In the genomic region with DNA sequence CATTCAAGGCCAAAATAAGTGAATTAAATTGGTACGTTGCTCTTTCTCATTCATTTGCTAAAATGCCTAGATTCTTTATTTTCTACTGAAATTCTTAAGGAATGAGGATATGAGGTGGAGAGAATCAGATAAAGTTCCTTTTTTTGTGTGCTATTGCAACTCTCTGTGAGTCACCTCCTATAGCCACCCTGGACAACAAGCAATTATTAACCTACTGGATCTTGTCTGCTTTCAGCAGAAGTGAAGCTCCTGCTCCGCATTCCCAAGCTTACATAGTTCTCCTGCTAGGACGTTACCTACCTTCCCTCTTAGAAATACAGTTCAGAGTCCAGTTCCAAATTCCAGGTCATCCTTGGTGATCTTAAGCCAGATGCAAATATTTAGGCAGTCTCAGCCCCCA, we compare ENCODE assay signal across 31 cellular contexts. TPM values are rescaled to one million over a fixed set of nuclear protein-coding genes. Genes with fewer than 3 reads are reported as not detected.
DNase-seq lines count a peak whose midpoint lies in the region; ATAC-seq, FAIRE-seq and TF ChIP-seq lines count a peak whose summit lies in the region.
"Had no signal": no experiment of that assay in that cellular context is flagged by ENCODE, and none has a peak within 500 bp of the region (broad histone marks: within the 10 kb centered on the region; RNA-seq: fewer than 3 reads in every experiment).

No MANE protein-coding gene starts in this region.

- H4K91ac ChIP-seq in H1 (replicated peaks; ENCODE audit: insufficient read length, low read length) = no peak overlapping the region

- no peaks in the 10 kb centered on the region for H4K20me1 ChIP-seq in H1 (replicated peaks in 1 of 2; ENCODE audit: control insufficient read depth in 1 of 2, insufficient read depth in 2 of 2, low read length in 2 of 2)

- no peak overlapping the region for H2BK120ac ChIP-seq in H1 (replicated peaks; ENCODE audit: low read depth, low read length)

- H2BK5ac ChIP-seq in H1 (ENCODE audit: low read depth, low read length) = 0 out of 2 replicates have a peak overlapping the region, but pooled peaks have one; percentile 78

- no peak overlapping the region for H2BK15ac ChIP-seq in H1 (ENCODE audit: low read length)

- H3K4me3 ChIP-seq in H1 (ENCODE audit: extremely low read depth in 1 of 4, insufficient read depth in 2 of 4, low read depth in 3 of 4, low read length in 4 of 4) (no peak overlapping the region), tibial artery (no peak overlapping the region), coronary artery (no peak overlapping the region)
- H3K4me3 ChIP-seq: cardiac muscle cell, esophagus muscularis mucosa, ovary had no signal

- no peak for ATAC-seq in HG03196 (IDR thresholded peaks at IDR 0.05; ENCODE audit: unreplicated experiment)
- ATAC-seq: activated CD4-positive, alpha-beta T cell treated with anti-CD3 and anti-CD28 coated beads for 36 hours; activated CD8-positive, alpha-beta T cell treated with anti-CD3 and anti-CD28 coated beads, Interleukin-2, amount 10 ng/mL, durations not matched to agents 7 days and 5 days; left lobe of liver had no signal

- POLR2A ChIA-PET in H1 (lab: Charles Lee; ENCODE audit: partially characterized antibody) = no interaction called here

- H2AK5ac ChIP-seq in H1 (ENCODE audit: low read depth, low read length) = no peak overlapping the region

- H3K23ac ChIP-seq in H1 (ENCODE audit: insufficient read length) = no peak overlapping the region

- no peak for TF ChIP-seq EP300 in H1 (IDR thresholded peaks at IDR 0.05; ENCODE audit: borderline replicate concordance in 1 of 2, low read depth in 2 of 2, low read length in 2 of 2)

- no peak overlapping the region for H3K4ac ChIP-seq in H1 (replicated peaks; ENCODE audit: insufficient read length, low read depth, low read length)

- DNase-seq in EL (peak; percentile 32), M059J (ENCODE audit: low read depth) (peak; percentile 47), H1 (ENCODE audit: low read depth in 1 of 2, low spot score in 2 of 2) (no peak), kidney tubule cell (ENCODE audit: low spot score) (peak; percentile 83), tibial artery (no peak), coronary artery (ENCODE audit: low spot score) (no peak), NCI-H2196 (lab: John Stamatoyannopoulos, UW; ENCODE audit: unreplicated experiment) (no peak)
- DNase-seq: activated CD4-positive, alpha-beta T cell treated with anti-CD3 and anti-CD28 coated beads for 36 hours; activated CD8-positive, alpha-beta T cell treated with anti-CD3 and anti-CD28 coated beads, Interleukin-2, amount 10 ng/mL, durations not matched to agents 7 days and 5 days; activated naive CD4-positive, alpha-beta T cell treated with anti-CD3 and anti-CD28 coated beads, Interleukin-2, amount 50 U/mL, for 16 hours; C1 segment of cervical spinal cord; dermis blood vessel endothelial cell; DMS53; endodermal cell; foreskin melanocyte; GDM1; GOT3; MM.1S; NCI-H1436; NCI-H2081; NCI-H345; nephron progenitor cell; ovary; SHP77; stimulated activated CD4-positive, alpha-beta T cell treated with anti-CD3 and anti-CD28 coated beads, Interleukin-15, amount 100 ng/mL, for 24 hours; stimulated activated CD4-positive, alpha-beta T cell treated with anti-CD3 and anti-CD28 coated beads, Interleukin-4, amount 100 ng/mL, for 4 hours had no signal

- H3K27me3 ChIP-seq in H1 (replicated peaks in 1 of 4; ENCODE audit: control insufficient read depth in 3 of 4, extremely low read depth in 1 of 4, insufficient read depth in 3 of 4, low read length in 3 of 4) = no peaks in the 10 kb centered on the region
- H3K27me3 ChIP-seq in tibial artery = peaks cover 0 to 48% of the 10 kb centered on the region in 2 donors
- H3K27me3 ChIP-seq: ovary had no signal

- FAIRE-seq in H1 (lab: Jason Lieb, UNC) = no peak

- TF ChIP-seq POLR2A in H1 (IDR thresholded peaks at IDR 0.05; ENCODE audit: control extremely low read depth in 1 of 2, low read depth in 2 of 2, low read length in 2 of 2) = no peak

- no peak for TF ChIP-seq CTCF in H1 (IDR thresholded peaks at IDR 0.05; ENCODE audit: control extremely low read depth in 1 of 3, insufficient read depth in 1 of 3, low read depth in 1 of 3, low read length in 3 of 3)
- no peak for TF ChIP-seq CTCF in tibial artery (IDR thresholded peaks at IDR 0.05)
- TF ChIP-seq CTCF in coronary artery (IDR thresholded peaks at IDR 0.05) = no peak

- H2BK12ac ChIP-seq in H1 (ENCODE audit: low read depth, low read length) = peak overlapping the region; percentile 94; the same call in 1 of the 2 replicates

- H3K4me2 ChIP-seq in H1 (ENCODE audit: insufficient read depth in 1 of 2, low read depth in 2 of 2, low read length in 2 of 2) = 0 out of 4 replicates have a peak overlapping the region, but pooled peaks of 1 of the 2 experiments have one; percentile 5
- H3K4me2 ChIP-seq: KMS-11 had no signal

- 0 out of 2 replicates have a peak overlapping the region, but pooled peaks have one; percentile 7 for H3K18ac ChIP-seq in H1 (ENCODE audit: extremely low read depth, low read length)

- H3K9me3 ChIP-seq in H1 (ENCODE audit: insufficient read depth in 2 of 2, low read depth in 1 of 2, low read length in 1 of 2) = no peaks in the 10 kb centered on the region
- no peaks in the 10 kb centered on the region for H3K9me3 ChIP-seq in tibial artery
- H3K9me3 ChIP-seq: esophagus muscularis mucosa, ovary had no signal

- H2AFZ ChIP-seq in H1 (ENCODE audit: low read length) = no peak overlapping the region

- no peak overlapping the region for H3K56ac ChIP-seq in H1 (replicated peaks; ENCODE audit: insufficient read length, low read depth, low read length)

- H4K5ac ChIP-seq in H1 (ENCODE audit: insufficient read length, low read depth, low read length) = no peak overlapping the region

- intact Hi-C loops in tibial artery (cut with DNase I; ENCODE audit: low total_unique reads) = no loop called here

- no peaks in the 10 kb centered on the region for H3K79me1 ChIP-seq in H1 (ENCODE audit: low read depth, low read length)

- no peaks in the 10 kb centered on the region for H3K36me3 ChIP-seq in H1 (ENCODE audit: control insufficient read depth in 2 of 4, insufficient read depth in 4 of 4, low read length in 3 of 4)
- H3K36me3 ChIP-seq in tibial artery = no peaks in the 10 kb centered on the region
- H3K36me3 ChIP-seq: cardiac muscle cell, esophagus muscularis mucosa, ovary had no signal

- no peak overlapping the region for H3K14ac ChIP-seq in H1 (ENCODE audit: insufficient read length)

- no peak overlapping the region; the same call in 1 of the 2 replicates for H2BK20ac ChIP-seq in H1 (ENCODE audit: low read length)

- H3K9ac ChIP-seq in H1 (replicated peaks in 1 of 4; ENCODE audit: extremely low read depth in 1 of 4, low read depth in 3 of 4, low read length in 3 of 4) = no peak overlapping the region
- H3K9ac ChIP-seq: KMS-11 had no signal

- H3K27ac ChIP-seq in H1 (ENCODE audit: low read depth, low read length) (no peak overlapping the region), tibial artery (no peak overlapping the region), coronary artery (no peak overlapping the region)
- H3K27ac ChIP-seq: cardiac muscle cell, esophagus muscularis mucosa, KMS-11, ovary had no signal

- H3K79me2 ChIP-seq in H1 (ENCODE audit: control insufficient read depth in 1 of 2, insufficient read depth in 2 of 2, low read length in 2 of 2) = no peaks in the 10 kb centered on the region

- H3K4me1 ChIP-seq in H1 (replicated peaks in 1 of 4; ENCODE audit: control insufficient read depth in 3 of 4, insufficient read depth in 4 of 4, low read length in 3 of 4) (peaks cover 1 to 9% (median 6%) of the 10 kb centered on the region in 4 experiments; a peak in 6 of 7 replicates), tibial artery (peaks cover 0 to 8% (median 8%) of the 10 kb centered on the region in 4 donors)

- WGBS in H1 (ENCODE audit: extremely low coverage in 1 of 2, insufficient coverage in 1 of 2, insufficient read length in 1 of 2, insufficient replicate concordance in 2 of 2, low coverage in 1 of 2, low lambda C conversion rate in 2 of 2, missing lambda C conversion rate in 1 of 2), 2 experiments = 80% methylated on average over 3 of the region's 3 CpGs; no CpG with 5 or more reads in 1 of the 2 experiments

- CTCF ChIA-PET in H1 (lab: Charles Lee; ENCODE audit: partially characterized antibody) = interaction anchor here (0.9 kb wide), 1 partner anchor 169 kb away, joined by 3 read pairs; no protein-coding TSS in a partner anchor

- TF ChIP-seq RAD21 in H1 (IDR thresholded peaks at IDR 0.05 in 1 of 2, conservative IDR thresholded peaks at IDR 0.05 in 1 of 2; ENCODE audit: low read depth in 2 of 2, low read length in 2 of 2) = no peak

- peaks cover 4% of the 10 kb centered on the region for H3K23me2 ChIP-seq in H1 (ENCODE audit: low read depth, low read length)

- H4K8ac ChIP-seq in H1 (ENCODE audit: extremely low read depth, insufficient read depth, low read length) = no peak overlapping the region

TF ChIP-seq in H1, 55 proteins besides CTCF, POLR2A, EP300 and RAD21 (continues in another document):
- no peak for TF ChIP-seq CREB1 (IDR thresholded peaks at IDR 0.05)
- no peak for TF ChIP-seq BACH1 (IDR thresholded peaks at IDR 0.05; ENCODE audit: low read length)
- TF ChIP-seq CHD1 (IDR thresholded peaks at IDR 0.05; ENCODE audit: low read depth, low read length) = no peak
- TF ChIP-seq HDAC6 (IDR thresholded peaks at IDR 0.05; ENCODE audit: low read depth, low read length) = no peak
- no peak for TF ChIP-seq TAF7 (optimal IDR thresholded peaks at IDR 0.05; ENCODE audit: borderline replicate concordance, low read depth, low read length)
- no peak for TF ChIP-seq JUN (IDR thresholded peaks at IDR 0.05; ENCODE audit: low read depth, low read length)
- TF ChIP-seq ZNF274 (IDR thresholded peaks at IDR 0.05; ENCODE audit: borderline replicate concordance, extremely low read depth, low read length) = no peak
- TF ChIP-seq, protein P1, sequence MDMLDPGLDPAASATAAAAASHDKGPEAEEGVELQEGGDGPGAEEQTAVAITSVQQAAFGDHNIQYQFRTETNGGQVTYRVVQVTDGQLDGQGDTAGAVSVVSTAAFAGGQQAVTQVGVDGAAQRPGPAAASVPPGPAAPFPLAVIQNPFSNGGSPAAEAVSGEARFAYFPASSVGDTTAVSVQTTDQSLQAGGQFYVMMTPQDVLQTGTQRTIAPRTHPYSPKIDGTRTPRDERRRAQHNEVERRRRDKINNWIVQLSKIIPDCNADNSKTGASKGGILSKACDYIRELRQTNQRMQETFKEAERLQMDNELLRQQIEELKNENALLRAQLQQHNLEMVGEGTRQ (IDR thresholded peaks at IDR 0.05; ENCODE audit: low read length) = no peak

RNA-seq across cellular contexts. Expression of a gene that starts 4.8 kb away (rescaled TPM):
- total RNA-seq in M059J (2014; rRNA removed; shearing (Covaris generic)) = 0.12 and 0.15 TPM in 2 replicates
- 0.78 and 1.2 TPM in 2 replicates for total RNA-seq in H1 (2021; fragmentation: NEBNext Ultra II Directional; extraction: Animal tissue kit (Norgen Biotek cat#: 25700))
- 0.20 and 0.51 TPM in 2 replicates for polyA plus RNA-seq in H1 (2011; rRNA removed)
- polyA plus RNA-seq in H1 (2011; cell fraction: cytosol; rRNA removed) = 0.27 TPM
- polyA plus RNA-seq in H1 (2011; cell fraction: nucleus; rRNA removed) = 0.29 TPM
- 0.41 to 0.98 TPM (median 0.50 TPM) in 4 replicates for polyA plus RNA-seq in H1 (2012, experiment 1 of 2)
- polyA plus RNA-seq in H1 (2012, experiment 2 of 2) = 0.03 TPM
- 0.61 TPM for polyA plus RNA-seq in H1 (2013, experiment 1 of 2)
- polyA plus RNA-seq in H1 (2013, experiment 2 of 2) = 0.83 TPM
- polyA minus RNA-seq in H1 (2011; rRNA and poly(A)+ RNA removed) = 1.7 and 2.2 TPM in 2 replicates
- polyA minus RNA-seq in H1 (2011; cell fraction: cytosol; rRNA and poly(A)+ RNA removed) = 0.44 TPM
- polyA minus RNA-seq in H1 (2011; cell fraction: nucleus; rRNA and poly(A)+ RNA removed) = 0.50 TPM
- total RNA-seq: activated CD4-positive, alpha-beta T cell treated with anti-CD3 and anti-CD28 coated beads for 36 hours; activated CD8-positive, alpha-beta T cell treated with anti-CD3 and anti-CD28 coated beads, Interleukin-2, amount 10 ng/mL, durations not matched to agents 7 days and 5 days; cardiac muscle cell; left lobe of liver; ovary had no signal
- polyA plus RNA-seq: cardiac muscle cell had no signal

Comparison
In these comparisons a context has a peak if more than half of its experiments do, and no peak if none do; other contexts are left out.
1. DNase-seq: peak in EL (single experiment), M059J (single experiment) and kidney tubule cell (single experiment); none in H1 (0 of 2), tibial artery (0 of 2), coronary artery (single experiment) and NCI-H2196 (single experiment).